ENCODE assay signal across 1 cellular context in the genomic region with DNA sequence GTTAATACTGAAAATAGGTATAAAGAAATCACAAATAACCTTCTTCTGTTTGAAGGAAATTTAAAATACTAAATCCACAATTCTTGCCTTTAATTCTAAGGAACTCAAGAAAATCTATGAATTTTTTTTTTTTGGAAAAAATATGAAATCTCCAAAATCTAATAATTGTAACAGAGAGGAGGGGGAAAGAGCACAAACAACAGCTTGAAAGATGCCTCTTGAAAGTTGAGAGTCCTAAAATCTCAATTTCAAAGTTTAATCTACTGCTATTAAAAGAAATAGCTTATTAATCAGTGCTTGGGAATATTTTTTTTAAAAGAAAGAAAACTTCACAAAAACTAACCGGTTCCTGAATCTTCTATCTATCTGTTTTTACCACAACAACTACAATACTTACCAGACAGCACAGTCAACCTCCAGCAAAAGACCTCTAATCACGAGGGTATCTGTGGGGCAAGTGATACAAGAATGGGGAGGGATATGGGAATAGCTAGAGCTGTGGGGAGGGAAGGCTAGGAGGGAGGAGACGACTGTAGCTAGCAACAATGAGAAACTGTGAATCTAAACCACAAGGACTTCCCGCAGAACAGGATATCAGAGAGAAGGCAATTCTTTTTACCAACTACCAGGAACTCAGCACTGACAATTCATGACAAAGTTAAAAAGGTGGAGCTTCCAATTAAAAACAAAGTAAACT.
A peak's percentile ranks its signal among the peaks of the same experiment; 100 is the strongest.
TF ChIP-seq lines count a peak whose summit lies in the region.

A gene with protein sequence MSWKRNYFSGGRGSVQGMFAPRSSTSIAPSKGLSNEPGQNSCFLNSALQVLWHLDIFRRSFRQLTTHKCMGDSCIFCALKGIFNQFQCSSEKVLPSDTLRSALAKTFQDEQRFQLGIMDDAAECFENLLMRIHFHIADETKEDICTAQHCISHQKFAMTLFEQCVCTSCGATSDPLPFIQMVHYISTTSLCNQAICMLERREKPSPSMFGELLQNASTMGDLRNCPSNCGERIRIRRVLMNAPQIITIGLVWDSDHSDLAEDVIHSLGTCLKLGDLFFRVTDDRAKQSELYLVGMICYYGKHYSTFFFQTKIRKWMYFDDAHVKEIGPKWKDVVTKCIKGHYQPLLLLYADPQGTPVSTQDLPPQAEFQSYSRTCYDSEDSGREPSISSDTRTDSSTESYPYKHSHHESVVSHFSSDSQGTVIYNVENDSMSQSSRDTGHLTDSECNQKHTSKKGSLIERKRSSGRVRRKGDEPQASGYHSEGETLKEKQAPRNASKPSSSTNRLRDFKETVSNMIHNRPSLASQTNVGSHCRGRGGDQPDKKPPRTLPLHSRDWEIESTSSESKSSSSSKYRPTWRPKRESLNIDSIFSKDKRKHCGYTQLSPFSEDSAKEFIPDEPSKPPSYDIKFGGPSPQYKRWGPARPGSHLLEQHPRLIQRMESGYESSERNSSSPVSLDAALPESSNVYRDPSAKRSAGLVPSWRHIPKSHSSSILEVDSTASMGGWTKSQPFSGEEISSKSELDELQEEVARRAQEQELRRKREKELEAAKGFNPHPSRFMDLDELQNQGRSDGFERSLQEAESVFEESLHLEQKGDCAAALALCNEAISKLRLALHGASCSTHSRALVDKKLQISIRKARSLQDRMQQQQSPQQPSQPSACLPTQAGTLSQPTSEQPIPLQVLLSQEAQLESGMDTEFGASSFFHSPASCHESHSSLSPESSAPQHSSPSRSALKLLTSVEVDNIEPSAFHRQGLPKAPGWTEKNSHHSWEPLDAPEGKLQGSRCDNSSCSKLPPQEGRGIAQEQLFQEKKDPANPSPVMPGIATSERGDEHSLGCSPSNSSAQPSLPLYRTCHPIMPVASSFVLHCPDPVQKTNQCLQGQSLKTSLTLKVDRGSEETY (N-terminal part only) (minus strand): TSS at position 462 of the 697 bp plus-strand sequence. CDS start 15,684 bp downstream, outside the sequence.

TF ChIP-seq in H1, 55 proteins besides CTCF, POLR2A, EP300 and RAD21:
- TF ChIP-seq TAF1 (IDR thresholded peaks at IDR 0.05; ENCODE audit: low read depth, low read length), result peak; percentile 74
- TF ChIP-seq CHD1 (IDR thresholded peaks at IDR 0.05; ENCODE audit: low read depth, low read length), result no peak
- no peak for TF ChIP-seq RFX5 (IDR thresholded peaks at IDR 0.05; ENCODE audit: borderline replicate concordance, low read depth, low read length)
- TF ChIP-seq TBP (IDR thresholded peaks at IDR 0.05; ENCODE audit: low read depth, low read length), result peak; percentile 66
- TF ChIP-seq, protein P1, sequence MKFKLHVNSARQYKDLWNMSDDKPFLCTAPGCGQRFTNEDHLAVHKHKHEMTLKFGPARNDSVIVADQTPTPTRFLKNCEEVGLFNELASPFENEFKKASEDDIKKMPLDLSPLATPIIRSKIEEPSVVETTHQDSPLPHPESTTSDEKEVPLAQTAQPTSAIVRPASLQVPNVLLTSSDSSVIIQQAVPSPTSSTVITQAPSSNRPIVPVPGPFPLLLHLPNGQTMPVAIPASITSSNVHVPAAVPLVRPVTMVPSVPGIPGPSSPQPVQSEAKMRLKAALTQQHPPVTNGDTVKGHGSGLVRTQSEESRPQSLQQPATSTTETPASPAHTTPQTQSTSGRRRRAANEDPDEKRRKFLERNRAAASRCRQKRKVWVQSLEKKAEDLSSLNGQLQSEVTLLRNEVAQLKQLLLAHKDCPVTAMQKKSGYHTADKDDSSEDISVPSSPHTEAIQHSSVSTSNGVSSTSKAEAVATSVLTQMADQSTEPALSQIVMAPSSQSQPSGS (IDR thresholded peaks at IDR 0.05; ENCODE audit: low read length), result no peak
- TF ChIP-seq POLR2AphosphoS5 (IDR thresholded peaks at IDR 0.05; ENCODE audit: low read depth, low read length), result peak; percentile 76
- no peak for TF ChIP-seq TEAD4 (IDR thresholded peaks at IDR 0.05; ENCODE audit: low read depth, low read length)
- no peak for TF ChIP-seq GTF2F1 (IDR thresholded peaks at IDR 0.05; ENCODE audit: borderline replicate concordance, low read depth, low read length)
- no peak for TF ChIP-seq PHF8 (conservative IDR thresholded peaks at IDR 0.05; ENCODE audit: low read depth, low read length)
